ENCODE assay signal across 29 cellular contexts in the genomic region with DNA sequence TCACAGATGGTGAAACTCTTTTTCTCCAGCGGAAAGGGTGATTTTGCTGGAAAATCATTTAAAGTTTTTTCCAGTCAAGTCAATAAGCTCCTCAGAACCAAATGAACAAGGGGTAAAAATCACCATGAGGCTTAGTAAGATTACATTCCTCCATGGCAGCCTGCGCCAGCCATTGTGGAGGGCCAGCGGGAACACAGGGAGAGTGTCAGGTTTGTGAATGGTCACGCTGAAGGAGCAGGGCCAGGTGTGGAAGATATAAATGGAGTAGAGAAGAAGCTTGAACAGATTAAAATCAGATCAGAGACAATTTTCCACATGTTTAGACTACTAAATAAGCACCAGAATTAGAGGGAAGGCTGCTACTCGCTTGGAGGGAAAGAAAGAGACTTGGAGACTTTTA.
"Had no signal": no experiment of that assay in that cellular context is flagged by ENCODE, and none has a peak within 500 bp of the region (broad histone marks: within the 10 kb centered on the region; RNA-seq: fewer than 3 reads in every experiment).

No MANE protein-coding gene starts in this region.

- H3K9me3 ChIP-seq: colonic mucosa, ovary, right lobe of liver, suprapubic skin, vagina had no signal

- H3K4me1 ChIP-seq: colonic mucosa had no signal

- H3K4me3 Mint-ChIP-seq: dendritic cell treated with granulocyte-macrophage colony-stimulating factor and Interleukin-4, amounts not matched to agents 40 ng/mL and 50 ng/mL, for 4 days; endodermal cell; immature natural killer cell; memory B cell; nephron progenitor cell; stimulated activated naive B cell treated with anti-CD40 and anti-IgM and Interleukin-4, amounts not matched to agents 10 μg/mL and 1 μg/mL and 100 μg/mL, for 72 hours; stimulated activated naive CD8-positive, alpha-beta T cell treated with anti-CD3 and anti-CD28 coated beads, Interleukin-15, Interleukin-2, amounts not matched to agents 100 ng/mL and 50 ng/mL, for 24 hours had no signal

- ATAC-seq: left colon; lower lobe of right lung; stimulated activated naive B cell treated with anti-CD40 and anti-IgM and Interleukin-4, amounts not matched to agents 10 μg/mL and 1 μg/mL and 100 μg/mL, for 72 hours had no signal

- H3K4me3 ChIP-seq: colonic mucosa, esophagus squamous epithelium, lower lobe of right lung, ovary, right lobe of liver, suprapubic skin, transverse colon, upper lobe of right lung, vagina had no signal

- H3K27ac Mint-ChIP-seq: dendritic cell treated with granulocyte-macrophage colony-stimulating factor and Interleukin-4, amounts not matched to agents 40 ng/mL and 50 ng/mL, for 4 days; endodermal cell; memory B cell; naive B cell; nephron progenitor cell; stimulated activated naive B cell treated with anti-CD40 and anti-IgM and Interleukin-4, amounts not matched to agents 10 μg/mL and 1 μg/mL and 100 μg/mL, for 72 hours had no signal

- H3K36me3 ChIP-seq: colonic mucosa, esophagus squamous epithelium, lower lobe of right lung, ovary, right lobe of liver, suprapubic skin, transverse colon, upper lobe of right lung, vagina had no signal

- DNase-seq: colonic mucosa; effector CD8-positive, alpha-beta T cell; endodermal cell; esophagus squamous epithelium; foreskin melanocyte; hypothalamus; immature natural killer cell; islet precursor cell; kidney glomerular epithelial cell; left colon; left ventricle myocardium superior; lower lobe of right lung; naive B cell; nephron progenitor cell; occipital lobe; ovary; posterior cingulate gyrus; right lobe of liver; small intestine; stimulated activated CD4-positive, alpha-beta T cell treated with anti-CD3 and anti-CD28 coated beads, Interleukin-15, amount 100 ng/mL, for 24 hours; stimulated activated CD4-positive, alpha-beta T cell treated with anti-CD3 and anti-CD28 coated beads, Interleukin-2, amount 100 ng/mL, for 48 hours; stimulated activated naive B cell treated with anti-CD40 and anti-IgM and Interleukin-4, amounts not matched to agents 10 μg/mL and 1 μg/mL and 100 μg/mL, for 72 hours; transverse colon; upper lobe of right lung had no signal

- H3K27me3 ChIP-seq: colonic mucosa, esophagus squamous epithelium, ovary, right lobe of liver, suprapubic skin, transverse colon, upper lobe of right lung, vagina had no signal

- H3K27ac ChIP-seq: colonic mucosa, esophagus squamous epithelium, lower lobe of right lung, ovary, suprapubic skin, transverse colon, upper lobe of right lung, vagina had no signal

- H3K27me3 Mint-ChIP-seq: dendritic cell treated with granulocyte-macrophage colony-stimulating factor and Interleukin-4, amounts not matched to agents 40 ng/mL and 50 ng/mL, for 4 days; memory B cell; naive B cell; stimulated activated naive B cell treated with anti-CD40 and anti-IgM and Interleukin-4, amounts not matched to agents 10 μg/mL and 1 μg/mL and 100 μg/mL, for 72 hours; stimulated activated naive CD8-positive, alpha-beta T cell treated with anti-CD3 and anti-CD28 coated beads, Interleukin-15, Interleukin-2, amounts not matched to agents 100 ng/mL and 50 ng/mL, for 24 hours had no signal

- H3K4me1 Mint-ChIP-seq: endodermal cell; memory B cell; naive B cell; nephron progenitor cell; stimulated activated naive B cell treated with anti-CD40 and anti-IgM and Interleukin-4, amounts not matched to agents 10 μg/mL and 1 μg/mL and 100 μg/mL, for 72 hours had no signal
